10 cellular contexts compared by ENCODE assay signal in the genomic region with DNA sequence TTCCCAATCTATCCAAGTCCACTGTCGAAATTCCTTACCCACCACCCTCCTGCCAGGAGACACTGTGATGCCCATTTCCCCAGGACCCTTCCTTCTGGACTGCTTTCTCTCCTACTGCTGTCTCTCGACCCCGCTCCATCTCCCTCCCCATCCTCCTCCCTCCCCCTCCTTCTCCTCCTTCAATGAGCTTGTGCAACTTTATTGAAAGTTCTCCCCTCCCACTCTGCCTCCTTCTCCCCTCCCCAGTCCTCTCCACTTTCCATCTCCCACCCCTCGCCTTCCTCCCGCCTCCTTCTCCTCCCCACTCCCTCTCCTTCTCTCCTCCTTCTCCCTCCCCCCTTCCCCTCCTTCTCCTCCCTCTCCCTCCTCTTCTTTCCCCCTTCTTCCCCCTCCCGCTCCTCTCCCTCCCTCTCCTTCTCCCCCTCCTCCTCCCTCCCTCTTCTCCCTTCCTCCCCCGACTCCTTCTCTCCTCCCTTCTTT.
DNase-seq lines count a peak whose midpoint lies in the region; ATAC-seq and TF ChIP-seq lines count a peak whose summit lies in the region.
"Had no signal": no experiment of that assay in that cellular context is flagged by ENCODE, and none has a peak within 500 bp of the region (broad histone marks: within the 10 kb centered on the region; RNA-seq: fewer than 3 reads in every experiment).

No MANE protein-coding gene starts in this region.

- H3K4me3 Mint-ChIP-seq in stimulated activated memory B cell treated with anti-CD40 and anti-IgM and Interleukin-4, amounts not matched to agents 10 μg/mL and 1 μg/mL and 100 μg/mL, for 72 hours, result no peak overlapping the region
- H3K4me3 Mint-ChIP-seq: type B pancreatic cell had no signal

- POLR2A ChIA-PET in AG04450 (lab: Yijun Ruan, JAX), result interaction anchor here (0.6 kb wide), 1 partner anchor 83 kb away, joined by 4 read pairs; no protein-coding TSS in a partner anchor

- H2AFZ ChIP-seq in parathyroid adenoma, result no peak overlapping the region

- H3K9me3 Mint-ChIP-seq in stimulated activated memory B cell treated with anti-CD40 and anti-IgM and Interleukin-4, amounts not matched to agents 10 μg/mL and 1 μg/mL and 100 μg/mL, for 72 hours, result peaks cover 6% of the 10 kb centered on the region
- H3K9me3 Mint-ChIP-seq: type B pancreatic cell had no signal

- no peak overlapping the region for H3K9ac ChIP-seq in parathyroid adenoma

- H3K4me3 ChIP-seq in AG04450 (ENCODE audit: low read depth, low read length) (peak overlapping the region; percentile 17), parathyroid adenoma (ENCODE audit: low read depth, low read length) (no peak overlapping the region)

- H3K9me3 ChIP-seq in AG04450 (ENCODE audit: control insufficient read depth, insufficient read depth, low read length) (no peaks in the 10 kb centered on the region; the same call in 1 of the 2 replicates), parathyroid adenoma (ENCODE audit: control insufficient read depth, low read length) (no peaks in the 10 kb centered on the region)

- H3K4me1 Mint-ChIP-seq in stimulated activated memory B cell treated with anti-CD40 and anti-IgM and Interleukin-4, amounts not matched to agents 10 μg/mL and 1 μg/mL and 100 μg/mL, for 72 hours, result no peaks in the 10 kb centered on the region

- ATAC-seq in stimulated activated memory B cell treated with anti-CD40 and anti-IgM and Interleukin-4, amounts not matched to agents 10 μg/mL and 1 μg/mL and 100 μg/mL, for 72 hours, result no peak

- H3K27ac ChIP-seq in AG04450 (ENCODE audit: low read depth, low read length), result peak overlapping the region; percentile 95
- peak overlapping the region; percentile 49 for H3K27ac ChIP-seq in parathyroid adenoma

- no peak overlapping the region for H3K4me2 ChIP-seq in parathyroid adenoma (ENCODE audit: low read length)

- CTCF ChIA-PET in AG04450 (lab: Charles Lee), result no interaction called here

- no peaks in the 10 kb centered on the region for H3K36me3 ChIP-seq in parathyroid adenoma (ENCODE audit: control insufficient read depth, insufficient read depth, low read length)

- TF ChIP-seq CTCF in AG04450 (IDR thresholded peaks at IDR 0.05; ENCODE audit: low read depth, low read length) (no peak), parathyroid adenoma (IDR thresholded peaks at IDR 0.05) (no peak)

- no peak overlapping the region for H3K27ac Mint-ChIP-seq in stimulated activated memory B cell treated with anti-CD40 and anti-IgM and Interleukin-4, amounts not matched to agents 10 μg/mL and 1 μg/mL and 100 μg/mL, for 72 hours
- H3K27ac Mint-ChIP-seq: type B pancreatic cell had no signal

- H3K4me1 ChIP-seq in parathyroid adenoma, result no peaks in the 10 kb centered on the region

- H3K36me3 Mint-ChIP-seq in stimulated activated memory B cell treated with anti-CD40 and anti-IgM and Interleukin-4, amounts not matched to agents 10 μg/mL and 1 μg/mL and 100 μg/mL, for 72 hours, result no peaks in the 10 kb centered on the region
- H3K36me3 Mint-ChIP-seq: type B pancreatic cell had no signal

- peak; percentile 11 for DNase-seq in AG04450 (ENCODE audit: low read depth, low spot score)
- peak; percentile 53 for DNase-seq in OCI-M1 (lab: John Stamatoyannopoulos, UW)
- DNase-seq in fibroblast of gingiva (ENCODE audit: low read depth), result peak; percentile 92
- no peak for DNase-seq in 8988T
- DNase-seq in activated CD4-positive, alpha-beta T cell treated with anti-CD3 and anti-CD28 coated beads for 4 hours, result no peak
- no peak for DNase-seq in NCI-H1694 (lab: John Stamatoyannopoulos, UW)
- DNase-seq: NCI-H2227 treated with DMSO at 0.1 percent for 48 hours had no signal

- no peaks in the 10 kb centered on the region for H3K79me2 ChIP-seq in parathyroid adenoma

- H3K27me3 ChIP-seq in AG04450 (ENCODE audit: control insufficient read depth, insufficient read depth, low read length), result no peaks in the 10 kb centered on the region
- H3K27me3 ChIP-seq in parathyroid adenoma (ENCODE audit: control insufficient read depth, insufficient read depth, low read length), result no peaks in the 10 kb centered on the region

- no peaks in the 10 kb centered on the region for H3K27me3 Mint-ChIP-seq in stimulated activated memory B cell treated with anti-CD40 and anti-IgM and Interleukin-4, amounts not matched to agents 10 μg/mL and 1 μg/mL and 100 μg/mL, for 72 hours
- H3K27me3 Mint-ChIP-seq: type B pancreatic cell had no signal

Comparison
In these comparisons a context has a peak if more than half of its experiments do, and no peak if none do; other contexts are left out.
1. DNase-seq: peak in AG04450 (single experiment), OCI-M1 (single experiment) and fibroblast of gingiva (single experiment); none in 8988T (single experiment), activated CD4-positive, alpha-beta T cell treated with anti-CD3 and anti-CD28 coated beads for 4 hours (0 of 2) and NCI-H1694 (single experiment).